ENCODE assay signal across 1 cellular context in genomic region chr19:38697197-38697596, GRCh38.
TF ChIP-seq lines count a peak whose summit lies in the region.

No MANE protein-coding gene starts in this region.

TF ChIP-seq in HCT116, 20 proteins besides CTCF, POLR2A, EP300 and RAD21 (continued from another document):
- TF ChIP-seq ZNF274 (IDR thresholded peaks at IDR 0.05; ENCODE audit: low read depth, low read length) (no peak), REST (IDR thresholded peaks at IDR 0.05; ENCODE audit: low read depth) (no peak), EZH2 (IDR thresholded peaks at IDR 0.05) (no peak), ELF1 (IDR thresholded peaks at IDR 0.05; ENCODE audit: borderline replicate concordance, low read depth) (no peak), CBX3 (IDR thresholded peaks at IDR 0.05; ENCODE audit: low read depth) (no peak), SP1 (IDR thresholded peaks at IDR 0.05; ENCODE audit: low read depth) (no peak), JUND (IDR thresholded peaks at IDR 0.05) (no peak), FOSL1 (IDR thresholded peaks at IDR 0.05; ENCODE audit: low read depth) (no peak), YY1 (IDR thresholded peaks at IDR 0.05; ENCODE audit: extremely low read depth, insufficient replicate concordance, low read depth, low read length) (no peak), CEBPB (IDR thresholded peaks at IDR 0.05; ENCODE audit: low read depth) (no peak), ZFX (IDR thresholded peaks at IDR 0.05) (no peak), POLR2AphosphoS5 (IDR thresholded peaks at IDR 0.05; ENCODE audit: low read depth, low read length) (no peak), EGR1 (IDR thresholded peaks at IDR 0.05; ENCODE audit: low read depth) (no peak), ATF3 (IDR thresholded peaks at IDR 0.05) (no peak), SRF (IDR thresholded peaks at IDR 0.05; ENCODE audit: low read depth) (no peak), TCF7L2 (IDR thresholded peaks at IDR 0.05; ENCODE audit: borderline replicate concordance, extremely low read depth, insufficient read depth, insufficient read length) (no peak), SIN3A (IDR thresholded peaks at IDR 0.05; ENCODE audit: low read depth) (no peak)
- TF ChIP-seq, protein P1, sequence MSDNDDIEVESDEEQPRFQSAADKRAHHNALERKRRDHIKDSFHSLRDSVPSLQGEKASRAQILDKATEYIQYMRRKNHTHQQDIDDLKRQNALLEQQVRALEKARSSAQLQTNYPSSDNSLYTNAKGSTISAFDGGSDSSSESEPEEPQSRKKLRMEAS (IDR thresholded peaks at IDR 0.05), result no peak
